1 cellular context compared by ENCODE assay signal in genomic region chr18:9575558-9575957, GRCh38.
A peak's percentile ranks its signal among the peaks of the same experiment; 100 is the strongest.
TF ChIP-seq lines count a peak whose summit lies in the region.

No MANE protein-coding gene starts in this region.

TF ChIP-seq in HepG2, 621 proteins besides CTCF, POLR2A, EP300 and RAD21 (continued from another document and continues in another):
- TF ChIP-seq, protein P1, sequence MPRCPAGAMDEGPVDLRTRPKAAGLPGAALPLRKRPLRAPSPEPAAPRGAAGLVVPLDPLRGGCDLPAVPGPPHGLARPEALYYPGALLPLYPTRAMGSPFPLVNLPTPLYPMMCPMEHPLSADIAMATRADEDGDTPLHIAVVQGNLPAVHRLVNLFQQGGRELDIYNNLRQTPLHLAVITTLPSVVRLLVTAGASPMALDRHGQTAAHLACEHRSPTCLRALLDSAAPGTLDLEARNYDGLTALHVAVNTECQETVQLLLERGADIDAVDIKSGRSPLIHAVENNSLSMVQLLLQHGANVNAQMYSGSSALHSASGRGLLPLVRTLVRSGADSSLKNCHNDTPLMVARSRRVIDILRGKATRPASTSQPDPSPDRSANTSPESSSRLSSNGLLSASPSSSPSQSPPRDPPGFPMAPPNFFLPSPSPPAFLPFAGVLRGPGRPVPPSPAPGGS (CRISPR knock-in tag; IDR thresholded peaks at IDR 0.05), result no peak
- TF ChIP-seq WIZ (CRISPR knock-in tag; IDR thresholded peaks at IDR 0.05), result no peak
- TF ChIP-seq ZNF670 (CRISPR knock-in tag; IDR thresholded peaks at IDR 0.05; ENCODE audit: borderline replicate concordance), result no peak
- no peak for TF ChIP-seq ZNF224 (CRISPR knock-in tag; IDR thresholded peaks at IDR 0.05)
- TF ChIP-seq KDM1A (CRISPR knock-in tag; IDR thresholded peaks at IDR 0.05), result no peak
- peak; percentile 57; the same call in 1 of the 2 replicates for TF ChIP-seq NCOR1 (IDR thresholded peaks at IDR 0.05; ENCODE audit: borderline replicate concordance, low read length)
- TF ChIP-seq ZNF343 (CRISPR knock-in tag; IDR thresholded peaks at IDR 0.05), result no peak
- no peak for TF ChIP-seq ZFP37 (CRISPR knock-in tag; IDR thresholded peaks at IDR 0.05; ENCODE audit: borderline replicate concordance)
- no peak for TF ChIP-seq MBD4 (IDR thresholded peaks at IDR 0.05; ENCODE audit: borderline replicate concordance, low read length)
- TF ChIP-seq ZMAT3 (CRISPR knock-in tag; conservative IDR thresholded peaks at IDR 0.05), result no peak
- no peak for TF ChIP-seq ZNF10 (CRISPR knock-in tag; IDR thresholded peaks at IDR 0.05; ENCODE audit: borderline replicate concordance, low read depth)
- TF ChIP-seq HHEX (CRISPR knock-in tag; IDR thresholded peaks at IDR 0.05), result no peak
- no peak for TF ChIP-seq NR2C2 (CRISPR knock-in tag; IDR thresholded peaks at IDR 0.05; ENCODE audit: borderline replicate concordance)
- TF ChIP-seq ZNF407 (CRISPR knock-in tag; IDR thresholded peaks at IDR 0.05; ENCODE audit: not compliant biosample characterization), result no peak
- no peak for TF ChIP-seq NONO (IDR thresholded peaks at IDR 0.05)
- TF ChIP-seq NONO (CRISPR knock-in tag; conservative IDR thresholded peaks at IDR 0.05), result no peak
- no peak for TF ChIP-seq TCF7 (IDR thresholded peaks at IDR 0.05; ENCODE audit: low read depth)
- TF ChIP-seq YEATS4 (CRISPR knock-in tag; IDR thresholded peaks at IDR 0.05; ENCODE audit: borderline replicate concordance), result peak; percentile 21; the same call in 1 of the 2 replicates
- no peak for TF ChIP-seq ZNF296 (CRISPR knock-in tag; conservative IDR thresholded peaks at IDR 0.05)
- TF ChIP-seq MAFF (IDR thresholded peaks at IDR 0.05; ENCODE audit: low read depth, low read length), result no peak
- TF ChIP-seq HNF4A (CRISPR knock-in tag; IDR thresholded peaks at IDR 0.05), result peak; percentile 27; the same call in 1 of the 2 replicates
- TF ChIP-seq NKX3-1 (CRISPR knock-in tag; IDR thresholded peaks at IDR 0.05), result no peak
- TF ChIP-seq HES4 (CRISPR knock-in tag; IDR thresholded peaks at IDR 0.05; ENCODE audit: borderline replicate concordance), result no peak
- TF ChIP-seq ZSCAN25 (CRISPR knock-in tag; IDR thresholded peaks at IDR 0.05), result no peak
- peak; percentile 46; the same call in 1 of the 2 replicates for TF ChIP-seq ZGPAT (CRISPR knock-in tag; IDR thresholded peaks at IDR 0.05)
- no peak for TF ChIP-seq RFXAP (CRISPR knock-in tag; IDR thresholded peaks at IDR 0.05; ENCODE audit: borderline replicate concordance)
- TF ChIP-seq ZSCAN22 (CRISPR knock-in tag; IDR thresholded peaks at IDR 0.05), result no peak
- TF ChIP-seq, protein P2, sequence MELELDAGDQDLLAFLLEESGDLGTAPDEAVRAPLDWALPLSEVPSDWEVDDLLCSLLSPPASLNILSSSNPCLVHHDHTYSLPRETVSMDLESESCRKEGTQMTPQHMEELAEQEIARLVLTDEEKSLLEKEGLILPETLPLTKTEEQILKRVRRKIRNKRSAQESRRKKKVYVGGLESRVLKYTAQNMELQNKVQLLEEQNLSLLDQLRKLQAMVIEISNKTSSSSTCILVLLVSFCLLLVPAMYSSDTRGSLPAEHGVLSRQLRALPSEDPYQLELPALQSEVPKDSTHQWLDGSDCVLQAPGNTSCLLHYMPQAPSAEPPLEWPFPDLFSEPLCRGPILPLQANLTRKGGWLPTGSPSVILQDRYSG (CRISPR knock-in tag; IDR thresholded peaks at IDR 0.05), result no peak
- TF ChIP-seq, protein P3, sequence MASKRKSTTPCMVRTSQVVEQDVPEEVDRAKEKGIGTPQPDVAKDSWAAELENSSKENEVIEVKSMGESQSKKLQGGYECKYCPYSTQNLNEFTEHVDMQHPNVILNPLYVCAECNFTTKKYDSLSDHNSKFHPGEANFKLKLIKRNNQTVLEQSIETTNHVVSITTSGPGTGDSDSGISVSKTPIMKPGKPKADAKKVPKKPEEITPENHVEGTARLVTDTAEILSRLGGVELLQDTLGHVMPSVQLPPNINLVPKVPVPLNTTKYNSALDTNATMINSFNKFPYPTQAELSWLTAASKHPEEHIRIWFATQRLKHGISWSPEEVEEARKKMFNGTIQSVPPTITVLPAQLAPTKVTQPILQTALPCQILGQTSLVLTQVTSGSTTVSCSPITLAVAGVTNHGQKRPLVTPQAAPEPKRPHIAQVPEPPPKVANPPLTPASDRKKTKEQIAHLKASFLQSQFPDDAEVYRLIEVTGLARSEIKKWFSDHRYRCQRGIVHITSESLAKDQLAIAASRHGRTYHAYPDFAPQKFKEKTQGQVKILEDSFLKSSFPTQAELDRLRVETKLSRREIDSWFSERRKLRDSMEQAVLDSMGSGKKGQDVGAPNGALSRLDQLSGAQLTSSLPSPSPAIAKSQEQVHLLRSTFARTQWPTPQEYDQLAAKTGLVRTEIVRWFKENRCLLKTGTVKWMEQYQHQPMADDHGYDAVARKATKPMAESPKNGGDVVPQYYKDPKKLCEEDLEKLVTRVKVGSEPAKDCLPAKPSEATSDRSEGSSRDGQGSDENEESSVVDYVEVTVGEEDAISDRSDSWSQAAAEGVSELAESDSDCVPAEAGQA (IDR thresholded peaks at IDR 0.05; ENCODE audit: low read depth), result no peak
- TF ChIP-seq, protein P3 (CRISPR knock-in tag; IDR thresholded peaks at IDR 0.05; ENCODE audit: borderline replicate concordance), result no peak
- TF ChIP-seq CREB1 (IDR thresholded peaks at IDR 0.05), result no peak
- TF ChIP-seq CREB1 (CRISPR knock-in tag; IDR thresholded peaks at IDR 0.05), result no peak
- TF ChIP-seq, protein P4, sequence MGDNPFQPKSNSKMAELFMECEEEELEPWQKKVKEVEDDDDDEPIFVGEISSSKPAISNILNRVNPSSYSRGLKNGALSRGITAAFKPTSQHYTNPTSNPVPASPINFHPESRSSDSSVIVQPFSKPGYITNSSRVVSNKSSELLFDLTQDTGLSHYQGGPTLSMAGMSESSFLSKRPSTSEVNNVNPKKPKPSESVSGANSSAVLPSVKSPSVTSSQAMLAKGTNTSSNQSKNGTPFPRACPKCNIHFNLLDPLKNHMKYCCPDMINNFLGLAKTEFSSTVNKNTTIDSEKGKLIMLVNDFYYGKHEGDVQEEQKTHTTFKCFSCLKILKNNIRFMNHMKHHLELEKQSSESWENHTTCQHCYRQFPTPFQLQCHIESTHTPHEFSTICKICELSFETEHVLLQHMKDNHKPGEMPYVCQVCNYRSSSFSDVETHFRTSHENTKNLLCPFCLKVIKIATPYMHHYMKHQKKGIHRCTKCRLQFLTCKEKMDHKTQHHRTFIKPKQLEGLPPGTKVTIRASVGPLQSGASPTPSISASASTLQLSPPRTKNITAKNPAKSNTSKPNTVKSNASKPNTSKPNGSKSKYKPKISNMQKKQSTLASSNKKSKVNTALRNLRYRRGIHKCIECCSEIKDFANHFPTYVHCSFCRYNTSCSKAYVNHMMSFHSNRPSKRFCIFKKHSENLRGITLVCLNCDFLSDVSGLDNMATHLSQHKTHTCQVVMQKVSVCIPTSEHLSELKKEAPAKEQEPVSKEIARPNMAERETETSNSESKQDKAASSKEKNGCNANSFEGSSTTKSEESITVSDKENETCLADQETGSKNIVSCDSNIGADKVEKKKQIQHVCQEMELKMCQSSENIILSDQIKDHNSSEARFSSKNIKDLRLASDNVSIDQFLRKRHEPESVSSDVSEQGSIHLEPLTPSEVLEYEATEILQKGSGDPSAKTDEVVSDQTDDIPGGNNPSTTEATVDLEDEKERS (CRISPR knock-in tag; IDR thresholded peaks at IDR 0.05), result no peak
- no peak for TF ChIP-seq SOX6 (IDR thresholded peaks at IDR 0.05)
- peak; percentile 54; the same call in 1 of the 2 replicates for TF ChIP-seq SOX6 (CRISPR knock-in tag; IDR thresholded peaks at IDR 0.05)
- TF ChIP-seq RORA (CRISPR knock-in tag; IDR thresholded peaks at IDR 0.05), result no peak
- TF ChIP-seq, protein P5, sequence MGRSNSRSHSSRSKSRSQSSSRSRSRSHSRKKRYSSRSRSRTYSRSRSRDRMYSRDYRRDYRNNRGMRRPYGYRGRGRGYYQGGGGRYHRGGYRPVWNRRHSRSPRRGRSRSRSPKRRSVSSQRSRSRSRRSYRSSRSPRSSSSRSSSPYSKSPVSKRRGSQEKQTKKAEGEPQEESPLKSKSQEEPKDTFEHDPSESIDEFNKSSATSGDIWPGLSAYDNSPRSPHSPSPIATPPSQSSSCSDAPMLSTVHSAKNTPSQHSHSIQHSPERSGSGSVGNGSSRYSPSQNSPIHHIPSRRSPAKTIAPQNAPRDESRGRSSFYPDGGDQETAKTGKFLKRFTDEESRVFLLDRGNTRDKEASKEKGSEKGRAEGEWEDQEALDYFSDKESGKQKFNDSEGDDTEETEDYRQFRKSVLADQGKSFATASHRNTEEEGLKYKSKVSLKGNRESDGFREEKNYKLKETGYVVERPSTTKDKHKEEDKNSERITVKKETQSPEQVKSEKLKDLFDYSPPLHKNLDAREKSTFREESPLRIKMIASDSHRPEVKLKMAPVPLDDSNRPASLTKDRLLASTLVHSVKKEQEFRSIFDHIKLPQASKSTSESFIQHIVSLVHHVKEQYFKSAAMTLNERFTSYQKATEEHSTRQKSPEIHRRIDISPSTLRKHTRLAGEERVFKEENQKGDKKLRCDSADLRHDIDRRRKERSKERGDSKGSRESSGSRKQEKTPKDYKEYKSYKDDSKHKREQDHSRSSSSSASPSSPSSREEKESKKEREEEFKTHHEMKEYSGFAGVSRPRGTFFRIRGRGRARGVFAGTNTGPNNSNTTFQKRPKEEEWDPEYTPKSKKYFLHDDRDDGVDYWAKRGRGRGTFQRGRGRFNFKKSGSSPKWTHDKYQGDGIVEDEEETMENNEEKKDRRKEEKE (IDR thresholded peaks at IDR 0.05), result no peak
- TF ChIP-seq HOXA9 (CRISPR knock-in tag; IDR thresholded peaks at IDR 0.05; ENCODE audit: borderline replicate concordance), result no peak
- no peak for TF ChIP-seq FIP1L1 (IDR thresholded peaks at IDR 0.05; ENCODE audit: borderline replicate concordance, insufficient read depth, low read depth, low read length)
